In genomic region chr13:69928262-69928661, GRCh38 we compare ENCODE assay signal across 27 cellular contexts.
DNase-seq lines count a peak whose midpoint lies in the region; ATAC-seq and TF ChIP-seq lines count a peak whose summit lies in the region.
"Had no signal": no experiment of that assay in that cellular context is flagged by ENCODE, and none has a peak within 500 bp of the region (broad histone marks: within the 10 kb centered on the region; RNA-seq: fewer than 3 reads in every experiment).

No MANE protein-coding gene starts in this region.

- H3K4me3 ChIP-seq in PC-3 (ENCODE audit: low read length) (no peak overlapping the region), brain microvascular endothelial cell (ENCODE audit: low read depth, low read length) (no peak overlapping the region)
- H3K4me3 ChIP-seq: A549; BLaER1; BLaER1 treated with 17β-estradiol and CSF1 and Interleukin-3, amounts not matched to agents 10 nM and 100 nM had no signal

- in situ Hi-C loops in brain microvascular endothelial cell (cut with HindIII; ENCODE audit: low pct_ligation_motif_present, low sequenced_read_pairs): no loop called here

- TF ChIP-seq CTCF in PC-3 (conservative IDR thresholded peaks at IDR 0.05; ENCODE audit: low read depth, low read length): no peak
- no peak for TF ChIP-seq CTCF in brain microvascular endothelial cell (IDR thresholded peaks at IDR 0.05; ENCODE audit: low read depth, low read length, missing control alignments)

- H3K36me3 ChIP-seq in PC-3 (ENCODE audit: low read depth, low read length) (no peaks in the 10 kb centered on the region), brain microvascular endothelial cell (replicated peaks) (no peaks in the 10 kb centered on the region)
- H3K36me3 ChIP-seq: BE2C; BLaER1; BLaER1 treated with 17β-estradiol and CSF1 and Interleukin-3, amounts not matched to agents 10 nM and 100 nM had no signal

- H3K79me2 ChIP-seq in PC-3 (ENCODE audit: low read length): no peaks in the 10 kb centered on the region

- no peaks in the 10 kb centered on the region for H3F3A ChIP-seq in PC-3 (ENCODE audit: low read length, unreplicated experiment)

- H3K4me1 ChIP-seq in PC-3 (ENCODE audit: insufficient read depth, low read length): no peaks in the 10 kb centered on the region
- H3K4me1 ChIP-seq: A549; BE2C; BLaER1; BLaER1 treated with 17β-estradiol and CSF1 and Interleukin-3, amounts not matched to agents 10 nM and 100 nM; Caco-2 had no signal

- H3K27me3 ChIP-seq in PC-3 (ENCODE audit: low read length) (no peaks in the 10 kb centered on the region), brain microvascular endothelial cell (replicated peaks) (no peaks in the 10 kb centered on the region)
- H3K27me3 ChIP-seq: BE2C; BLaER1; BLaER1 treated with 17β-estradiol and CSF1 and Interleukin-3, amounts not matched to agents 10 nM and 100 nM had no signal

- H3K9me3 ChIP-seq in PC-3 (ENCODE audit: low read length): no peaks in the 10 kb centered on the region
- H3K9me3 ChIP-seq: A549, BE2C, Caco-2 had no signal

- H3K9ac ChIP-seq in PC-3 (ENCODE audit: low read length): no peak overlapping the region
- H3K9ac ChIP-seq: BLaER1; BLaER1 treated with 17β-estradiol and CSF1 and Interleukin-3, amounts not matched to agents 10 nM and 100 nM had no signal

- H3K4me2 ChIP-seq in PC-3 (ENCODE audit: low read length): no peak overlapping the region
- H3K4me2 ChIP-seq: A549; BLaER1; BLaER1 treated with 17β-estradiol and CSF1 and Interleukin-3, amounts not matched to agents 10 nM and 100 nM had no signal

- DNase-seq in PC-3 (peak; percentile 44), brain microvascular endothelial cell (no peak)
- DNase-seq: 8988T; ACHN; AML-193; BE2C; C1 segment of cervical spinal cord; Caco-2; Calu3; CD4-positive, alpha-beta memory T cell; CD4-positive, alpha-beta T cell; CD4-positive, CD25-positive, alpha-beta regulatory T cell; CD8-positive, alpha-beta memory T cell; CD8-positive, alpha-beta T cell; COR-L47; DMS 273 treated with DMSO at 0.1 percent for 48 hours; DMS153; DMS53; DMS79; DMS79 treated with DMSO at 0.1 percent for 48 hours; DND-41; EL had no signal

- H3K9me2 ChIP-seq in PC-3 (replicated peaks; ENCODE audit: low read length): no peaks in the 10 kb centered on the region

- H3K27ac ChIP-seq in PC-3 (ENCODE audit: low read length) (no peak overlapping the region), brain microvascular endothelial cell (no peak overlapping the region)
- H3K27ac ChIP-seq: 22Rv1; A549; BLaER1; BLaER1 treated with 17β-estradiol and CSF1 and Interleukin-3, amounts not matched to agents 10 nM and 100 nM; C4-2B had no signal

- peak; percentile 92 for ATAC-seq in PC-3
- ATAC-seq: A549; CD8-positive, alpha-beta T cell had no signal

- CTCF ChIA-PET in PC-3 (lab: Charles Lee): no interaction called here

- intact Hi-C loops in PC-3 (cut with micrococcal nuclease): no loop called here

- no peaks in the 10 kb centered on the region for H4K20me1 ChIP-seq in PC-3 (ENCODE audit: low read length)
- H4K20me1 ChIP-seq: BLaER1; BLaER1 treated with 17β-estradiol and CSF1 and Interleukin-3, amounts not matched to agents 10 nM and 100 nM had no signal

- H2AFZ ChIP-seq in PC-3 (ENCODE audit: low read length): no peak overlapping the region

- BruUV-seq in PC-3 (replicated peaks; lab: Mats Ljungman, UMichigan): no TSS peak

- POLR2A ChIA-PET in PC-3 (lab: Charles Lee; ENCODE audit: unreplicated experiment): no interaction called here
